ENCODE assay signal across 1 cellular context in the genomic region with DNA sequence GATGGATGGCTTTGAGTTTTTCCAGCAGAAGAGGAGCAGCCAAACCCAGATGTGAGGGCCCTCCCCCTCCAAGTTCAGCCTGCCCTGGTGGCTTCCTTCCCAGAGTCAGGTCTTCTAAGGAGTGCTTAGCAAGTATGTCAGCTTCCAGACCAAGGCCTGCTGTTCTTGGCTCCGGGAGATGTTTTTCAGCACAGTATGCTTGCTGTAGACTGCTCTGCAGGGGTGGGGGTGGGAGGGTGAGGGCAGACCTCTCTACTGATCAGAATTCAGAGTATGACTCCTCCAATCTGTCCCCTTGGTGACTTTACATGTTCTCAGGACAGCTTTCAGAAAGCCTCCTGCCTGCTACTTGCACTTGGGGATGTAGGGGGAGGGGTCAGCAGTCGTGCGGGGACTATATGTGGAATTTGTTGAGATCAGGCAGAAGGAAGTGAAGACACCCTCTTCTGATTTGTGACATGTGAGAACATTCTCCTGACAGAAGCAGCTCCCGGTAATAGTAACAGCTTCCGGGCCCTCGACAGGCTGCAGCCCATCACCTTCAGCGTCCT.
TF ChIP-seq lines count a peak whose summit lies in the region.

No MANE protein-coding gene starts in this region.

TF ChIP-seq in IMR-90, 13 proteins besides CTCF, POLR2A, EP300 and RAD21 (continued from another document):
- TF ChIP-seq BHLHE40 (IDR thresholded peaks at IDR 0.05; ENCODE audit: low read depth, low read length) (no peak), USF2 (IDR thresholded peaks at IDR 0.05; ENCODE audit: low read depth, low read length) (no peak), FOS (IDR thresholded peaks at IDR 0.05; ENCODE audit: low read depth, low read length) (no peak), CHD1 (IDR thresholded peaks at IDR 0.05; ENCODE audit: low read depth, low read length) (no peak), MAZ (IDR thresholded peaks at IDR 0.05; ENCODE audit: borderline replicate concordance, low read depth, low read length) (no peak)
- TF ChIP-seq, protein P1, sequence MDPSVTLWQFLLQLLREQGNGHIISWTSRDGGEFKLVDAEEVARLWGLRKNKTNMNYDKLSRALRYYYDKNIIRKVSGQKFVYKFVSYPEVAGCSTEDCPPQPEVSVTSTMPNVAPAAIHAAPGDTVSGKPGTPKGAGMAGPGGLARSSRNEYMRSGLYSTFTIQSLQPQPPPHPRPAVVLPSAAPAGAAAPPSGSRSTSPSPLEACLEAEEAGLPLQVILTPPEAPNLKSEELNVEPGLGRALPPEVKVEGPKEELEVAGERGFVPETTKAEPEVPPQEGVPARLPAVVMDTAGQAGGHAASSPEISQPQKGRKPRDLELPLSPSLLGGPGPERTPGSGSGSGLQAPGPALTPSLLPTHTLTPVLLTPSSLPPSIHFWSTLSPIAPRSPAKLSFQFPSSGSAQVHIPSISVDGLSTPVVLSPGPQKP (IDR thresholded peaks at IDR 0.05; ENCODE audit: borderline replicate concordance, low read depth, low read length): no peak
